Comparison of ENCODE assay signal across 10 cellular contexts in genomic region chr12:8282180-8282579, GRCh38. TPM values are rescaled to one million over a fixed set of nuclear protein-coding genes. Genes with fewer than 3 reads are reported as not detected.
"Had no signal": no experiment of that assay in that cellular context is flagged by ENCODE, and none has a peak within 500 bp of the region (broad histone marks: within the 10 kb centered on the region; RNA-seq: fewer than 3 reads in every experiment).

No MANE protein-coding gene starts in this region.

RNA-seq across cellular contexts. Expression of gene FAM90A1, which starts 54.8 kb away (rescaled TPM):
- total RNA-seq: cardiac septum; dermis blood vessel endothelial cell; gastrocnemius medialis; left ventricle myocardium superior; mammary epithelial cell; mononuclear cell; pulmonary artery endothelial cell; T-helper 1 cell treated with Interleukin-12 subunit alpha and Interleukin-12 subunit beta and Interleukin-4 antibody, amounts not matched to agents 30 ng/mL and 1 ng/mL, for 36 hours; temporal lobe; transverse colon had no signal
- polyA plus RNA-seq: mammary epithelial cell had no signal
